In the genomic region with DNA sequence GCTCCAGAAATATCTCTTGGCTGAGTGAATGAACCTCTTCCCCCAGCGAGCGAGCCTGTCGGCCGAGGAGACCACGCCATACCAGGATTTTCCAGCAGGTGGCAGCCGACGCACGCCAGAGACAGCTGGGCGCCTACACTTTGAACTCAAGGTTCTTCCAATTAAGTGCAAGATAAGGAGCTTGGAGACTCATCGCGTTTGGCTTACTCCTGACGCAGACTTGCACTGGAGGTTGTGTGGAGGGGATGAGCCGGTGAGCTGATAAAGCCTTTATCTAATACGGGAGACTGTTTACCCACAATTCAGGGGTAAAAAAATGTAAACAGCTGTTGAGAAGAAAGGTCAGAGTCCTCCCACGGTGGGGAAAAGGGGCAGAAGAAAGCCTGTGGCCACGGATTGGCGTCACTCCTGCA, we compare ENCODE assay signal across 1 cellular context.
TF ChIP-seq lines count a peak whose summit lies in the region.

No MANE protein-coding gene starts in this region.

TF ChIP-seq in HEK293, 187 proteins besides CTCF, POLR2A, EP300 and RAD21 (continued from another document):
- TF ChIP-seq BCL11A (tag by site-specific recombination; IDR thresholded peaks at IDR 0.05; ENCODE audit: low read depth): no peak
- TF ChIP-seq TCF7L2 (IDR thresholded peaks at IDR 0.05; ENCODE audit: borderline replicate concordance, low read depth, low read length): peak; percentile 93; the same call in 1 of the 2 replicates
- peak; percentile 39; the same call in 1 of the 2 replicates for TF ChIP-seq ZBTB17 (tag by site-specific recombination; IDR thresholded peaks at IDR 0.05)
- TF ChIP-seq, protein P1, sequence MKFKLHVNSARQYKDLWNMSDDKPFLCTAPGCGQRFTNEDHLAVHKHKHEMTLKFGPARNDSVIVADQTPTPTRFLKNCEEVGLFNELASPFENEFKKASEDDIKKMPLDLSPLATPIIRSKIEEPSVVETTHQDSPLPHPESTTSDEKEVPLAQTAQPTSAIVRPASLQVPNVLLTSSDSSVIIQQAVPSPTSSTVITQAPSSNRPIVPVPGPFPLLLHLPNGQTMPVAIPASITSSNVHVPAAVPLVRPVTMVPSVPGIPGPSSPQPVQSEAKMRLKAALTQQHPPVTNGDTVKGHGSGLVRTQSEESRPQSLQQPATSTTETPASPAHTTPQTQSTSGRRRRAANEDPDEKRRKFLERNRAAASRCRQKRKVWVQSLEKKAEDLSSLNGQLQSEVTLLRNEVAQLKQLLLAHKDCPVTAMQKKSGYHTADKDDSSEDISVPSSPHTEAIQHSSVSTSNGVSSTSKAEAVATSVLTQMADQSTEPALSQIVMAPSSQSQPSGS (tag by site-specific recombination; IDR thresholded peaks at IDR 0.05; ENCODE audit: low read depth): no peak
- TF ChIP-seq ZNF660 (tag by site-specific recombination; IDR thresholded peaks at IDR 0.05): peak; percentile 86
- peak; percentile 13; the same call in 1 of the 2 replicates for TF ChIP-seq PRDM1 (tag by site-specific recombination; IDR thresholded peaks at IDR 0.05)
- TF ChIP-seq, protein P2, sequence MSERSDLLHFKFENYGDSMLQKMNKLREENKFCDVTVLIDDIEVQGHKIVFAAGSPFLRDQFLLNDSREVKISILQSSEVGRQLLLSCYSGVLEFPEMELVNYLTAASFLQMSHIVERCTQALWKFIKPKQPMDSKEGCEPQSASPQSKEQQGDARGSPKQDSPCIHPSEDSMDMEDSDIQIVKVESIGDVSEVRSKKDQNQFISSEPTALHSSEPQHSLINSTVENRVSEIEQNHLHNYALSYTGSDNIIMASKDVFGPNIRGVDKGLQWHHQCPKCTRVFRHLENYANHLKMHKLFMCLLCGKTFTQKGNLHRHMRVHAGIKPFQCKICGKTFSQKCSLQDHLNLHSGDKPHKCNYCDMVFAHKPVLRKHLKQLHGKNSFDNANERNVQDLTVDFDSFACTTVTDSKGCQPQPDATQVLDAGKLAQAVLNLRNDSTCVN (tag by site-specific recombination; optimal IDR thresholded peaks at IDR 0.05): peak; percentile 4
- peak; percentile 32; the same call in 1 of the 2 replicates for TF ChIP-seq PRDM10 (tag by site-specific recombination; IDR thresholded peaks at IDR 0.05)
- TF ChIP-seq ZBTB11 (tag by site-specific recombination; conservative IDR thresholded peaks at IDR 0.05; ENCODE audit: low read depth): no peak
